ENCODE assay signal across 21 cellular contexts in the genomic region with DNA sequence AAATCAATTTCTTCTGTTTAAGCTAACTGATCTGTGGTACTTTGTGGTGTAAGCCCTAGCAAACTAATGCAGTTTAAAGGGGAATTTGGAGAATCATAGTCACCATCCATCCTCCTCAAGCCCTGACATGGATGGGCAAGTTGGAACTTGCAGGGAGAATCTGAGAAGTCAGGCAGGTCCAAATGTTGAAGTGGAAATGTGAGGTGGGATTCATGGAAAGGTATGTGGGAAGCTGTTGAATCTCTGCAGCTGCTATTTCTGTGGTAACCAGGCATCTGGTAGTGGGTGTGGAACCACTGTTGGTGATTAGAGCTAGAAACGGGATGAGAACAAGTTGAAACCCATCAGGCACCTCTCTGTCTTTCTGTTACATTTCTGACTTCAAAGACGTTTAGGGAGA. TPM values are rescaled to one million over a fixed set of nuclear protein-coding genes. Genes with fewer than 3 reads are reported as not detected.
DNase-seq lines count a peak whose midpoint lies in the region; ATAC-seq, FAIRE-seq and TF ChIP-seq lines count a peak whose summit lies in the region.
"Had no signal": no experiment of that assay in that cellular context is flagged by ENCODE, and none has a peak within 500 bp of the region (broad histone marks: within the 10 kb centered on the region; RNA-seq: fewer than 3 reads in every experiment).

No MANE protein-coding gene starts in this region.

- no peaks in the 10 kb centered on the region for H3K9me3 ChIP-seq in heart left ventricle
- H3K9me3 ChIP-seq: BLaER1 had no signal

- no peaks in the 10 kb centered on the region for H3K4me1 ChIP-seq in heart left ventricle
- H3K4me1 ChIP-seq: BLaER1 had no signal

- no peaks in the 10 kb centered on the region for H3K27me3 ChIP-seq in bronchial epithelial cell (ENCODE audit: control insufficient read depth, insufficient read depth, low read length)
- H3K27me3 ChIP-seq in heart left ventricle: peaks cover 0 to 3% (median 0%) of the 10 kb centered on the region in 9 donors
- H3K27me3 ChIP-seq: BLaER1 had no signal

- no peak for TF ChIP-seq POLR2A in heart left ventricle (IDR thresholded peaks at IDR 0.05)

- WGBS in heart left ventricle, 4 donors: 43 to 60% (median 51%) methylated on average over 2 of the region's 2 CpGs

- H3K4me3 ChIP-seq in bronchial epithelial cell (ENCODE audit: low read depth, low read length) (no peak overlapping the region), heart left ventricle (no peak overlapping the region)
- H3K4me3 ChIP-seq: BLaER1 had no signal

- no peak for ATAC-seq in heart left ventricle
- ATAC-seq: CD8-positive, alpha-beta T cell; Right ventricle myocardium inferior; SK-N-SH treated with all-trans-retinoic acid at 6 μM for 48 hours had no signal

- intact Hi-C loops in heart left ventricle (cut with DNase I): loop anchor here in 7 of 10 donors (5.0 to 10.0 kb wide), 4 partner anchors 212 to 222 kb away; partner anchors contain the start of gene CLSTN2 (in 5 of the 7)

- no peak for FAIRE-seq in bronchial epithelial cell (lab: Jason Lieb, UNC)
- FAIRE-seq: D721Med, GM12892, H1, HepG2 had no signal

- TF ChIP-seq CTCF in bronchial epithelial cell (IDR thresholded peaks at IDR 0.05; ENCODE audit: insufficient read depth, low read length, severe bottlenecking) (no peak), heart left ventricle (IDR thresholded peaks at IDR 0.05) (no peak)

- peak; percentile 58 to 82 for DNase-seq in NOMO-1 (lab: John Stamatoyannopoulos, UW; ENCODE audit: unreplicated experiment in 2 of 2)
- no peak for DNase-seq in NOMO-1 treated with dmso at 0.1 percent for 144 hours (lab: John Stamatoyannopoulos, UW; ENCODE audit: unreplicated experiment)
- peak; percentile 82 for DNase-seq in NCI-H2171 treated with DMSO at 0.1 percent for 48 hours (lab: John Stamatoyannopoulos, UW)
- DNase-seq in bronchial epithelial cell (ENCODE audit: low read depth): peak; percentile 93
- no peak for DNase-seq in HuH-7.5 (ENCODE audit: low spot score)
- DNase-seq in cortex of kidney (lab: John Stamatoyannopoulos, UW): no peak
- no peak for DNase-seq in heart left ventricle
- no peak for DNase-seq in AG08395 (ENCODE audit: low spot score)
- DNase-seq: CD8-positive, alpha-beta T cell; HFFc6; NCI-H1930; NCI-H345 had no signal

- no peaks in the 10 kb centered on the region for H3K36me3 ChIP-seq in bronchial epithelial cell (ENCODE audit: control insufficient read depth, insufficient read depth, low read length)
- no peaks in the 10 kb centered on the region for H3K36me3 ChIP-seq in heart left ventricle
- H3K36me3 ChIP-seq: BLaER1 had no signal

- H3K27ac ChIP-seq in heart left ventricle: no peak overlapping the region
- H3K27ac ChIP-seq: BLaER1, KMS-11 had no signal

RNA-seq across cellular contexts. Expression of gene NMNAT3, which starts 38.0 kb away (rescaled TPM):
- total RNA-seq in bronchial epithelial cell (3.9 and 7.8 TPM in 2 replicates), heart left ventricle (10 to 100 TPM in 6 of 9 donors, 1 to 10 TPM in 3; 6.5 to 15.4 (median 11.6) TPM)
- 1 to 10 TPM; 6.8 to 8.6 TPM for polyA plus RNA-seq in heart left ventricle
- total RNA-seq: A172 had no signal

Comparison
In these comparisons a context has a peak if more than half of its experiments do, and no peak if none do; other contexts are left out.
1. DNase-seq: peak in NOMO-1 (2 of 2), NCI-H2171 treated with DMSO at 0.1 percent for 48 hours (single experiment) and bronchial epithelial cell (single experiment); none in NOMO-1 treated with dmso at 0.1 percent for 144 hours (single experiment), HuH-7.5 (single experiment), cortex of kidney (single experiment), heart left ventricle (0 of 5) and AG08395 (single experiment).